In the genomic region with DNA sequence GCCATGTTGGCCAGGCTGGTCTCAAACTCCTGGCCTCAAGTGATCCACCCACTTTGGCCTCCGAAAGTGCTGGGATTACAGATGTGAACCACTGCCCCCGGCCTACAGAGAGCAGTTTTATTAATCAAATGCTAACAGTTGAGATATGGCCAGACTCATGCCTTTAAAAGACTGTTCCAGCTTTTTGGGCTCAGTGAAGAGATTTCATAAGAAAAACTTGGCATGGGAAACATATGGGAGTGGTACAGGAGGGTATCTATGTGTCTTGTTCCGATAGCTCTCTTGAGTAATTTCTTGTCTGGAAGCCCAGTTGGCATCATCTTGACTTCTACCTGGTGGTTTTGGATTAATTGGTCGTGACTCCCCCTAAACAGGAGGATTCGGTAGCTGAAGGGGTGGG, we compare ENCODE assay signal across 24 cellular contexts. TPM values are rescaled to one million over a fixed set of nuclear protein-coding genes. Genes with fewer than 3 reads are reported as not detected.
DNase-seq lines count a peak whose midpoint lies in the region; ATAC-seq and TF ChIP-seq lines count a peak whose summit lies in the region.
"Had no signal": no experiment of that assay in that cellular context is flagged by ENCODE, and none has a peak within 500 bp of the region (broad histone marks: within the 10 kb centered on the region; RNA-seq: fewer than 3 reads in every experiment).

No MANE protein-coding gene starts in this region.

- no peak overlapping the region for H3K9ac ChIP-seq in BLaER1

- TF ChIP-seq CTCF in WERI-Rb-1 (IDR thresholded peaks at IDR 0.05; ENCODE audit: low read depth, low read length): no peak
- TF ChIP-seq CTCF in omental fat pad (IDR thresholded peaks at IDR 0.05): no peak

- peaks cover 17% of the 10 kb centered on the region for H3K4me1 ChIP-seq in BLaER1
- H3K4me1 ChIP-seq: BE2C had no signal

- no peaks in the 10 kb centered on the region for H4K20me1 ChIP-seq in BLaER1

- no peaks in the 10 kb centered on the region for H3K9me3 ChIP-seq in BLaER1
- no peaks in the 10 kb centered on the region for H3K9me3 ChIP-seq in WERI-Rb-1 (ENCODE audit: severe bottlenecking)
- H3K9me3 ChIP-seq: BE2C had no signal

- H3K4me3 ChIP-seq in BLaER1 (no peak overlapping the region), WERI-Rb-1 (ENCODE audit: low read depth, low read length) (no peak overlapping the region)

- DNase-seq in WERI-Rb-1 (no peak), omental fat pad (ENCODE audit: low spot score) (no peak), HCEC 1CT (no peak), HT-29 (ENCODE audit: low spot score) (no peak)
- no peak for DNase-seq in stimulated activated CD4-positive, alpha-beta T cell treated with anti-CD3 and anti-CD28 coated beads, Interleukin-4, amount 100 ng/mL, for 1 hour
- DNase-seq: 8988T; ACHN; BE2C; CD4-positive, CD25-positive, alpha-beta regulatory T cell; DMS153; DND-41; HFFc6; Karpas-422; NCI-H1092; NCI-H1417 treated with DMSO at 0.1 percent for 48 hours; NCI-H1694 treated with DMSO at 0.1 percent for 48 hours; NCI-H2081; NCI-H226; NCI-H510A; NCI-H69; SHP77 had no signal

- H3K27me3 ChIP-seq in BLaER1 (no peaks in the 10 kb centered on the region), WERI-Rb-1 (ENCODE audit: insufficient read depth, low read depth, severe bottlenecking) (no peaks in the 10 kb centered on the region)
- H3K27me3 ChIP-seq: BE2C had no signal

- peak; percentile 88 for ATAC-seq in omental fat pad (ENCODE audit: low FRiP score)
- ATAC-seq: Panc1 had no signal

- no peaks in the 10 kb centered on the region for H3K36me3 ChIP-seq in BLaER1
- H3K36me3 ChIP-seq in WERI-Rb-1: no peaks in the 10 kb centered on the region
- H3K36me3 ChIP-seq: BE2C had no signal

- H3K27ac ChIP-seq in BLaER1 (no peak overlapping the region), WERI-Rb-1 (peak overlapping the region; percentile 74)
- H3K27ac ChIP-seq: RWPE1 had no signal

- H3K4me2 ChIP-seq in BLaER1: peak overlapping the region; percentile 49; the same call in 1 of the 2 replicates

RNA-seq across cellular contexts. Expression of gene SLC37A4, which starts 8.2 kb away (rescaled TPM):
- total RNA-seq in omental fat pad: 10 to 100 TPM; 11.6 to 18.4 (median 14.0) TPM
- 41.3 and 45.0 TPM in 2 replicates for total RNA-seq in HT-29 (2014; rRNA removed; shearing (Covaris generic))

RNA-seq across cellular contexts. Expression of gene HYOU1, which starts 18.1 kb away (rescaled TPM):
- total RNA-seq in omental fat pad: 10 to 100 TPM; 43.5 to 94.4 (median 63.7) TPM
- 161 TPM in 2 replicates for total RNA-seq in HT-29 (2014; rRNA removed; shearing (Covaris generic))

RNA-seq across cellular contexts. Expression of gene TRAPPC4, which starts 20.3 kb away (rescaled TPM):
- 10 to 100 TPM; 43.2 to 61.7 (median 51.4) TPM for total RNA-seq in omental fat pad
- 60.5 and 75.0 TPM in 2 replicates for total RNA-seq in HT-29 (2014; rRNA removed; shearing (Covaris generic))

RNA-seq across cellular contexts. Expression of gene RPS25, which starts 20.7 kb away (rescaled TPM):
- total RNA-seq in omental fat pad: 1,000 to 10,000 TPM; 1,426 to 2,619 (median 2,025) TPM
- 404 and 493 TPM in 2 replicates for total RNA-seq in HT-29 (2014; rRNA removed; shearing (Covaris generic))

RNA-seq across cellular contexts. Expression of gene VPS11, which starts 28.7 kb away (rescaled TPM):
- total RNA-seq in omental fat pad: 10 to 100 TPM; 31.5 to 39.2 (median 32.7) TPM
- 32.6 and 47.8 TPM in 2 replicates for total RNA-seq in HT-29 (2014; rRNA removed; shearing (Covaris generic))
